Comparison of ENCODE assay signal across 25 cellular contexts in genomic region chr22:42016111-42016510, GRCh38. TPM values are rescaled to one million over a fixed set of nuclear protein-coding genes. Genes with fewer than 3 reads are reported as not detected.
"Had no signal": no experiment of that assay in that cellular context is flagged by ENCODE, and none has a peak within 500 bp of the region (broad histone marks: within the 10 kb centered on the region; RNA-seq: fewer than 3 reads in every experiment).

No MANE protein-coding gene starts in this region.

- H3K27me3 ChIP-seq: colonic mucosa, dorsolateral prefrontal cortex, esophagus muscularis mucosa, gastroesophageal sphincter had no signal

- H3K4me1 ChIP-seq: colonic mucosa, esophagus muscularis mucosa, esophagus squamous epithelium, foreskin keratinocyte, gastrocnemius medialis, gastroesophageal sphincter, heart left ventricle had no signal

- H3K4me3 ChIP-seq: colonic mucosa, coronary artery, dorsolateral prefrontal cortex, esophagus muscularis mucosa, esophagus squamous epithelium, gastrocnemius medialis, gastroesophageal sphincter, heart left ventricle had no signal

- ATAC-seq: effector memory CD8-positive, alpha-beta T cell; esophagus mucosa; foreskin keratinocyte; gastrocnemius medialis; gastroesophageal sphincter; heart left ventricle had no signal

- H3K36me3 ChIP-seq: colonic mucosa, esophagus muscularis mucosa, esophagus squamous epithelium, gastrocnemius medialis, gastroesophageal sphincter, heart left ventricle had no signal

- H3K9me3 ChIP-seq: colonic mucosa, gastrocnemius medialis had no signal

- DNase-seq: colonic mucosa; cortex of kidney; dermis blood vessel endothelial cell; dorsolateral prefrontal cortex; effector CD4-positive, alpha-beta T cell; effector CD8-positive, alpha-beta T cell; effector memory CD4-positive, alpha-beta T cell; effector memory CD8-positive, alpha-beta T cell; endodermal cell; erythroblast; esophagus squamous epithelium; foreskin fibroblast; foreskin keratinocyte; foreskin melanocyte; gastrocnemius medialis; glutamatergic neuron; head of caudate nucleus; heart left ventricle had no signal

- H3K27ac ChIP-seq: colonic mucosa, coronary artery, dorsolateral prefrontal cortex, epithelial cell of prostate, esophagus muscularis mucosa, esophagus squamous epithelium, foreskin keratinocyte, gastrocnemius medialis, gastroesophageal sphincter, heart left ventricle had no signal

RNA-seq across cellular contexts. Expression of gene WBP2NL, which starts 17.5 kb away (rescaled TPM):
- total RNA-seq: chondrocyte, dermis microvascular lymphatic vessel endothelial cell, endodermal cell had no signal
